25 cellular contexts compared by ENCODE assay signal in genomic region chr12:2240390-2240789, GRCh38.
"Had no signal": no experiment of that assay in that cellular context is flagged by ENCODE, and none has a peak within 500 bp of the region (broad histone marks: within the 10 kb centered on the region; RNA-seq: fewer than 3 reads in every experiment).

No MANE protein-coding gene starts in this region.

- H3K27ac Mint-ChIP-seq: activated B cell treated with CpG ODN at 0.5 μM for 24 hours; activated naive CD4-positive, alpha-beta T cell treated with anti-CD3 and anti-CD28 coated beads for 36 hours; activated naive CD8-positive, alpha-beta T cell treated with anti-CD3 and anti-CD28 coated beads, Interleukin-2, amount 10 ng/mL, durations not matched to agents 7 days and 5 days; dendritic cell treated with granulocyte-macrophage colony-stimulating factor and Interleukin-4, amounts not matched to agents 40 ng/mL and 50 ng/mL, for 4 days; naive B cell; neural progenitor cell; progenitor cell of endocrine pancreas had no signal

- H3K4me1 Mint-ChIP-seq: activated B cell treated with CpG ODN at 0.5 μM for 24 hours; activated naive CD8-positive, alpha-beta T cell treated with anti-CD3 and anti-CD28 coated beads, Interleukin-2, amount 10 ng/mL, durations not matched to agents 7 days and 5 days had no signal

- H3K9me3 Mint-ChIP-seq: activated B cell treated with CpG ODN at 0.5 μM for 24 hours; activated naive CD4-positive, alpha-beta T cell treated with anti-CD3 and anti-CD28 coated beads for 36 hours; activated naive CD8-positive, alpha-beta T cell treated with anti-CD3 and anti-CD28 coated beads, Interleukin-2, amount 10 ng/mL, durations not matched to agents 7 days and 5 days; dendritic cell treated with granulocyte-macrophage colony-stimulating factor and Interleukin-4, amounts not matched to agents 40 ng/mL and 50 ng/mL, for 4 days; naive B cell; neural progenitor cell had no signal

- H3K4me3 Mint-ChIP-seq: activated B cell treated with CpG ODN at 0.5 μM for 24 hours; activated naive CD4-positive, alpha-beta T cell treated with anti-CD3 and anti-CD28 coated beads for 36 hours; activated naive CD8-positive, alpha-beta T cell treated with anti-CD3 and anti-CD28 coated beads, Interleukin-2, amount 10 ng/mL, durations not matched to agents 7 days and 5 days; dendritic cell treated with granulocyte-macrophage colony-stimulating factor and Interleukin-4, amounts not matched to agents 40 ng/mL and 50 ng/mL, for 4 days; naive B cell; neural progenitor cell had no signal

- H3K4me1 ChIP-seq: breast epithelium, lower lobe of right lung had no signal

- H3K9me3 ChIP-seq: breast epithelium, lower lobe of right lung, transverse colon had no signal

- H3K27me3 Mint-ChIP-seq: activated B cell treated with CpG ODN at 0.5 μM for 24 hours; activated naive CD8-positive, alpha-beta T cell treated with anti-CD3 and anti-CD28 coated beads, Interleukin-2, amount 10 ng/mL, durations not matched to agents 7 days and 5 days; dendritic cell treated with granulocyte-macrophage colony-stimulating factor and Interleukin-4, amounts not matched to agents 40 ng/mL and 50 ng/mL, for 4 days had no signal

- H3K36me3 ChIP-seq: breast epithelium, lower lobe of right lung, neural progenitor cell, transverse colon had no signal

- DNase-seq: activated B cell treated with CpG ODN at 0.5 μM for 24 hours; activated CD4-positive, alpha-beta T cell treated with anti-CD3 and anti-CD28 coated beads for 4 hours; activated CD4-positive, alpha-beta T cell treated with anti-CD3 and anti-CD28 coated beads, Interleukin-2, amount 50 U/mL, for 48 hours; activated CD8-positive, alpha-beta memory T cell treated with anti-CD3 and anti-CD28 coated beads, Interleukin-2, amount 50 U/mL, for 48 hours; activated naive CD4-positive, alpha-beta T cell treated with anti-CD3 and anti-CD28 coated beads for 36 hours; activated naive CD8-positive, alpha-beta T cell treated with anti-CD3 and anti-CD28 coated beads, Interleukin-2, amount 10 ng/mL, durations not matched to agents 7 days and 5 days; activated T-cell treated with anti-CD3 and anti-CD28 coated beads, Interleukin-2, amount 50 U/mL, for 48 hours; amniotic stem cell; effector CD8-positive, alpha-beta T cell; foreskin melanocyte; head of caudate nucleus; islet precursor cell; left cardiac atrium; lower lobe of right lung; mesendoderm; naive B cell; stimulated activated CD4-positive, alpha-beta T cell treated with anti-CD3 and anti-CD28 coated beads, Interleukin-12 subunit alpha, Interleukin-12 subunit beta, amount 100 ng/mL, for 4 hours; stimulated activated CD4-positive, alpha-beta T cell treated with anti-CD3 and anti-CD28 coated beads, Interleukin-4, amount 100 ng/mL, for 4 hours; stimulated activated naive CD8-positive, alpha-beta T cell treated with anti-CD3 and anti-CD28 coated beads, Interleukin-15, Interleukin-2, amounts not matched to agents 100 U/mL and 50 U/mL, for 24 hours; T1000; transverse colon had no signal

- H3K4me3 ChIP-seq: breast epithelium, lower lobe of right lung, neural progenitor cell, transverse colon had no signal

- ATAC-seq: lower lobe of right lung; stimulated activated naive CD8-positive, alpha-beta T cell treated with anti-CD3 and anti-CD28 coated beads, Interleukin-15, Interleukin-2, amounts not matched to agents 100 U/mL and 50 U/mL, for 24 hours had no signal

- H3K36me3 Mint-ChIP-seq: activated naive CD8-positive, alpha-beta T cell treated with anti-CD3 and anti-CD28 coated beads, Interleukin-2, amount 10 ng/mL, durations not matched to agents 7 days and 5 days; naive B cell; neural progenitor cell had no signal

- H3K27ac ChIP-seq: breast epithelium, lower lobe of right lung, neural progenitor cell had no signal

- H3K27me3 ChIP-seq: breast epithelium, neural progenitor cell, transverse colon had no signal
